Comparison of ENCODE assay signal across 1 cellular context in genomic region chr5:55897206-55897894, GRCh38.
A peak's percentile ranks its signal among the peaks of the same experiment; 100 is the strongest.
TF ChIP-seq lines count a peak whose summit lies in the region.

No MANE protein-coding gene starts in this region.

TF ChIP-seq in K562, 482 proteins besides CTCF, POLR2A, EP300 and RAD21:
- TF ChIP-seq ZNF512 (tag; IDR thresholded peaks at IDR 0.05): peak; percentile 63
- TF ChIP-seq AFF1 (IDR thresholded peaks at IDR 0.05; ENCODE audit: low read depth in 1 of 2, partially characterized antibody in 2 of 2): no peak
